In the genomic region with DNA sequence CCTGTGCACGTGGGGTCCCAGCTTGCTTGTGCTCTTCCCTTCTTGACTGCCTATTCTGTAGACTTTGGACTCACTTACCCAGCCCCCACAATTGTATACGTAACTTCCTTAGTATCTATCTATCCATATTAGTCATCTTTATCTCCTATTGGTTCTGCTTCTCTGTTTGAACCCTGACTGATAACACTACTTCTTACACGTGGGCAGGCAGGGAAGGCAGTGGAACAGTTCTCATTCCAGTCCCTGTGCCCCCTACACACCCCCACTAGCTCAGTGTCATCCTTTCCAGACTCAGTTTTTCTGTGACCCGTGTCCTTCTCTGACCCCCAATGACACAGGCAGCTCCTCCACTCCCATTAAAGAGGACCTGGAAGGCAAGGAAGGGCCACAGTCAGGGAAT, we compare ENCODE assay signal across 24 cellular contexts.
DNase-seq lines count a peak whose midpoint lies in the region; ATAC-seq and TF ChIP-seq lines count a peak whose summit lies in the region.
"Had no signal": no experiment of that assay in that cellular context is flagged by ENCODE, and none has a peak within 500 bp of the region (broad histone marks: within the 10 kb centered on the region; RNA-seq: fewer than 3 reads in every experiment).

No MANE protein-coding gene starts in this region.

- TF ChIP-seq EP300 in suprapubic skin (IDR thresholded peaks at IDR 0.05): no peak

- peaks cover 16% of the 10 kb centered on the region for H3K36me3 ChIP-seq in OCI-LY3 (replicated peaks; ENCODE audit: low read depth, low read length)
- no peaks in the 10 kb centered on the region for H3K36me3 ChIP-seq in suprapubic skin
- no peaks in the 10 kb centered on the region for H3K36me3 ChIP-seq in lower lobe of right lung
- H3K36me3 ChIP-seq: colonic mucosa, vagina had no signal

- H3K9me3 ChIP-seq in OCI-LY3 (ENCODE audit: insufficient read depth, low read length) (peaks cover 11% of the 10 kb centered on the region; the same call in 1 of the 2 replicates), suprapubic skin (no peaks in the 10 kb centered on the region), lower lobe of right lung (peaks cover 8% of the 10 kb centered on the region)
- H3K9me3 ChIP-seq: colonic mucosa had no signal

- TF ChIP-seq CTCF in OCI-LY3 (IDR thresholded peaks at IDR 0.05; ENCODE audit: low read depth, low read length): no peak
- no peak for TF ChIP-seq CTCF in suprapubic skin (IDR thresholded peaks at IDR 0.05)
- TF ChIP-seq CTCF in lower lobe of right lung (IDR thresholded peaks at IDR 0.05): no peak

- H3K4me1 ChIP-seq in OCI-LY3 (ENCODE audit: low read length) (peaks cover 9% of the 10 kb centered on the region), suprapubic skin (peaks cover 4% of the 10 kb centered on the region), lower lobe of right lung (peaks cover 4% of the 10 kb centered on the region)
- H3K4me1 ChIP-seq: colonic mucosa, vagina had no signal

- H3K4me3 Mint-ChIP-seq in activated naive CD8-positive, alpha-beta T cell treated with anti-CD3 and anti-CD28 coated beads, Interleukin-2, amount 50 U/mL, for 24 hours: no peak overlapping the region
- H3K4me3 Mint-ChIP-seq: CD14-positive monocyte, memory B cell had no signal

- H2AFZ ChIP-seq in OCI-LY3 (ENCODE audit: low read depth, low read length): no peak overlapping the region

- H4K20me1 ChIP-seq in OCI-LY3 (ENCODE audit: insufficient read depth, low read length): no peaks in the 10 kb centered on the region

- H3K9me3 Mint-ChIP-seq in activated naive CD8-positive, alpha-beta T cell treated with anti-CD3 and anti-CD28 coated beads, Interleukin-2, amount 50 U/mL, for 24 hours: peaks cover 16% of the 10 kb centered on the region

- H3K27ac ChIP-seq in OCI-LY3 (ENCODE audit: low read length): no peak overlapping the region
- H3K27ac ChIP-seq in suprapubic skin: peak overlapping the region; percentile 43
- H3K27ac ChIP-seq in lower lobe of right lung: no peak overlapping the region
- H3K27ac ChIP-seq: colonic mucosa, vagina had no signal

- H3K27me3 Mint-ChIP-seq in activated naive CD8-positive, alpha-beta T cell treated with anti-CD3 and anti-CD28 coated beads, Interleukin-2, amount 50 U/mL, for 24 hours: peaks cover 5% of the 10 kb centered on the region

- no peak for TF ChIP-seq POLR2A in suprapubic skin (IDR thresholded peaks at IDR 0.05)

- H3K27ac Mint-ChIP-seq in activated naive CD8-positive, alpha-beta T cell treated with anti-CD3 and anti-CD28 coated beads, Interleukin-2, amount 50 U/mL, for 24 hours: no peak overlapping the region
- H3K27ac Mint-ChIP-seq: CD14-positive monocyte, memory B cell had no signal

- H3K4me1 Mint-ChIP-seq in activated naive CD8-positive, alpha-beta T cell treated with anti-CD3 and anti-CD28 coated beads, Interleukin-2, amount 50 U/mL, for 24 hours: peaks cover 5% of the 10 kb centered on the region
- H3K4me1 Mint-ChIP-seq: memory B cell had no signal

- 0 out of 2 replicates have a peak overlapping the region, but pooled peaks have one; percentile 9 for H3K4me2 ChIP-seq in OCI-LY3 (ENCODE audit: low read length)

- ATAC-seq in activated naive CD8-positive, alpha-beta T cell treated with anti-CD3 and anti-CD28 coated beads, Interleukin-2, amount 50 U/mL, for 24 hours: peak; percentile 61
- no peak for ATAC-seq in lower lobe of right lung
- ATAC-seq: left cardiac atrium, PC-3, sciatic nerve had no signal

- peaks cover 20% of the 10 kb centered on the region for H3K36me3 Mint-ChIP-seq in activated naive CD8-positive, alpha-beta T cell treated with anti-CD3 and anti-CD28 coated beads, Interleukin-2, amount 50 U/mL, for 24 hours (ENCODE audit: low read depth)

- intact Hi-C loops in lower lobe of right lung (cut with DNase I): no loop called here

- H3K27me3 ChIP-seq in OCI-LY3 (ENCODE audit: low read depth, low read length): no peaks in the 10 kb centered on the region
- H3K27me3 ChIP-seq in suprapubic skin: no peaks in the 10 kb centered on the region
- H3K27me3 ChIP-seq in lower lobe of right lung (ENCODE audit: low read depth): no peaks in the 10 kb centered on the region
- H3K27me3 ChIP-seq: colonic mucosa, vagina had no signal

- H3K4me3 ChIP-seq in OCI-LY3 (ENCODE audit: low read length) (no peak overlapping the region), suprapubic skin (no peak overlapping the region), lower lobe of right lung (no peak overlapping the region)
- H3K4me3 ChIP-seq: colonic mucosa, vagina had no signal

- no peaks in the 10 kb centered on the region for H3K79me2 ChIP-seq in OCI-LY3 (ENCODE audit: low read length)

- no peak overlapping the region for H3K9ac ChIP-seq in OCI-LY3 (ENCODE audit: low read length)

- peak; percentile 2 for DNase-seq in stimulated activated CD4-positive, alpha-beta T cell treated with anti-CD3 and anti-CD28 coated beads, Interleukin-15, amount 100 ng/mL, for 24 hours
- DNase-seq in stimulated activated CD4-positive, alpha-beta T cell treated with anti-CD3 and anti-CD28 coated beads, Interleukin-2, amount 100 ng/mL, for 24 hours: no peak
- DNase-seq in activated naive CD8-positive, alpha-beta T cell treated with anti-CD3 and anti-CD28 coated beads, Interleukin-2, amount 50 U/mL, for 24 hours: peak; percentile 3
- DNase-seq in suprapubic skin (ENCODE audit: low spot score in 2 of 2) (no peak), lower lobe of right lung (no peak), DMS153 treated with DMSO at 0.1 percent for 48 hours (lab: John Stamatoyannopoulos, UW; ENCODE audit: unreplicated experiment) (no peak)
- DNase-seq: amniotic stem cell; colonic mucosa; effector memory CD4-positive, alpha-beta T cell; EL; foreskin melanocyte; HCEC 1CT; left cardiac atrium; NCI-H2081; NCI-H345; NCI-H774; PC-3; Right ventricle myocardium superior; T1000 had no signal

- 80% methylated on average over 4 of the region's 4 CpGs for WGBS in suprapubic skin

Comparison
In these comparisons a context has a peak if more than half of its experiments do, and no peak if none do; other contexts are left out.
1. DNase-seq: peak in stimulated activated CD4-positive, alpha-beta T cell treated with anti-CD3 and anti-CD28 coated beads, Interleukin-15, amount 100 ng/mL, for 24 hours (single experiment) and activated naive CD8-positive, alpha-beta T cell treated with anti-CD3 and anti-CD28 coated beads, Interleukin-2, amount 50 U/mL, for 24 hours (single experiment); none in stimulated activated CD4-positive, alpha-beta T cell treated with anti-CD3 and anti-CD28 coated beads, Interleukin-2, amount 100 ng/mL, for 24 hours (0 of 2), suprapubic skin (0 of 2), lower lobe of right lung (single experiment) and DMS153 treated with DMSO at 0.1 percent for 48 hours (single experiment).